In the genomic region with DNA sequence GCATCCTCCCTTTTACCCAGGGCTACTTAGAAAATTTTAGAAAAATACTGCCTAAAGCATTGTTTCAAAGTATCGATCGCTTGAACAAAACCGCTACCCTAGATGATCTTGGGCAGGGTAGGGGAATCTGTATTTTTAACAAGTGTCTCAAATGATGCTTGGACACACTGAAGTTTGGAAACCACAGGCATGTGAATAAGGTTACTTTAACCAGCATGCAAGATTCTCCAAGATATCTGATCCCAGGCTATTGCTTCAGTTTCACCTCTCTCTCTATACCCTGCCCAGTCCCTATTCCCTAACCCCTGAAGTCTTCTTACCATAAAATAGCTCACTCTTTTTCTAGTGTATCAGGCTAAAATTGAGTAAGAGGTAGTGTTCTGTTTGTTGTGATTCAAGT, we compare ENCODE assay signal across 21 cellular contexts. TPM values are rescaled to one million over a fixed set of nuclear protein-coding genes. Genes with fewer than 3 reads are reported as not detected.
DNase-seq lines count a peak whose midpoint lies in the region; ATAC-seq, FAIRE-seq and TF ChIP-seq lines count a peak whose summit lies in the region.
"Had no signal": no experiment of that assay in that cellular context is flagged by ENCODE, and none has a peak within 500 bp of the region (broad histone marks: within the 10 kb centered on the region; RNA-seq: fewer than 3 reads in every experiment).

No MANE protein-coding gene starts in this region.

- no peaks in the 10 kb centered on the region for H3K27me3 Mint-ChIP-seq in CD8-positive, alpha-beta T cell (ENCODE audit: low read depth)
- peaks cover 4% of the 10 kb centered on the region for H3K27me3 Mint-ChIP-seq in neural progenitor cell (ENCODE audit: insufficient read depth, low read depth)

- H3K9me3 Mint-ChIP-seq in CD8-positive, alpha-beta T cell: no peaks in the 10 kb centered on the region
- H3K9me3 Mint-ChIP-seq in neural progenitor cell: no peaks in the 10 kb centered on the region
- H3K9me3 Mint-ChIP-seq: WTC11 had no signal

- H3K4me1 ChIP-seq in CD8-positive, alpha-beta T cell (ENCODE audit: insufficient read depth, low read length): peaks cover 10% of the 10 kb centered on the region
- H3K4me1 ChIP-seq in neural progenitor cell (peaks cover 23% of the 10 kb centered on the region), HepG2 (ENCODE audit: insufficient read depth, low read length) (peaks cover 39% of the 10 kb centered on the region)
- H3K4me1 ChIP-seq: right lobe of liver had no signal

- H3K79me2 ChIP-seq in neural progenitor cell (ENCODE audit: low read depth) (peaks cover 100% of the 10 kb centered on the region), HepG2 (ENCODE audit: insufficient read depth, low read length) (peaks cover 96% of the 10 kb centered on the region)

- H3K9ac ChIP-seq in neural progenitor cell (no peak overlapping the region), HepG2 (ENCODE audit: insufficient read depth, low read depth, low read length) (no peak overlapping the region)

- in situ Hi-C loops in HepG2 (cut with HindIII; ENCODE audit: extremely low pct_ligation_motif_present, low pct_unique_long_range_greater_than_20kb): no loop called here

- CTCF ChIA-PET in CD8-positive, alpha-beta T cell (lab: Charles Lee): no interaction called here
- CTCF ChIA-PET in HepG2 (lab: Yijun Ruan, JAX; ENCODE audit: low intra/inter-chr PET ratio, low total read pairs): no interaction called here

- H3K4me1 Mint-ChIP-seq in CD8-positive, alpha-beta T cell (ENCODE audit: low read depth): peaks cover 77% of the 10 kb centered on the region
- peaks cover 28% of the 10 kb centered on the region for H3K4me1 Mint-ChIP-seq in neural progenitor cell

- no peak for TF ChIP-seq CTCF in CD8-positive, alpha-beta T cell (IDR thresholded peaks at IDR 0.05)
- TF ChIP-seq CTCF in choroid plexus epithelial cell (conservative IDR thresholded peaks at IDR 0.05; ENCODE audit: low read depth, low read length) (no peak), neural progenitor cell (IDR thresholded peaks at IDR 0.05) (no peak), HepG2 (CRISPR knock-in tag; IDR thresholded peaks at IDR 0.05) (no peak)

- intact Hi-C loops in CD8-positive, alpha-beta T cell (cut with DNase I, micrococcal nuclease): no loop called here
- intact Hi-C loops in HepG2 (cut with micrococcal nuclease; ENCODE audit: unreplicated experiment): no loop called here
- intact Hi-C loops in sciatic nerve (cut with DNase I): no loop called here

- peaks cover 21% of the 10 kb centered on the region for H3F3A ChIP-seq in neural progenitor cell (ENCODE audit: low read depth)

- POLR2A ChIA-PET in CD8-positive, alpha-beta T cell (lab: Charles Lee): no interaction called here
- POLR2A ChIA-PET in HepG2 (lab: Yijun Ruan, JAX): no interaction called here

- H3K4me3 ChIP-seq in CD8-positive, alpha-beta T cell (ENCODE audit: low read depth, low read length): no peak overlapping the region
- H3K4me3 ChIP-seq in choroid plexus epithelial cell (ENCODE audit: low read depth, low read length): no peak overlapping the region
- H3K4me3 ChIP-seq in neural progenitor cell: no peak overlapping the region
- no peak overlapping the region for H3K4me3 ChIP-seq in HepG2 (replicated peaks in 1 of 3; ENCODE audit: insufficient read depth in 1 of 3, low read depth in 2 of 3, low read length in 3 of 3)
- H3K4me3 ChIP-seq: adrenal gland, left ventricle myocardium inferior, MG63, right lobe of liver, SJSA1 had no signal

- 91% methylated on average over 3 of the region's 3 CpGs for WGBS in HepG2 (ENCODE audit: low lambda C conversion rate)

- peak overlapping the region; percentile 30 for H3K4me2 ChIP-seq in neural progenitor cell
- no peak overlapping the region for H3K4me2 ChIP-seq in HepG2 (ENCODE audit: low read depth, low read length)

- TF ChIP-seq POLR2A in HepG2 (IDR thresholded peaks at IDR 0.05; ENCODE audit: insufficient read depth in 1 of 2, low read depth in 2 of 2, low read length in 2 of 2): no peak

- H3K36me3 Mint-ChIP-seq in CD8-positive, alpha-beta T cell: peaks cover 59% of the 10 kb centered on the region
- peaks cover 33% of the 10 kb centered on the region for H3K36me3 Mint-ChIP-seq in neural progenitor cell

- no peak for TF ChIP-seq RAD21 in HepG2 (CRISPR knock-in tag; IDR thresholded peaks at IDR 0.05)

- no peaks in the 10 kb centered on the region for H3K9me3 ChIP-seq in CD8-positive, alpha-beta T cell (ENCODE audit: low read length)
- H3K9me3 ChIP-seq in neural progenitor cell (ENCODE audit: low read depth) (no peaks in the 10 kb centered on the region), HepG2 (ENCODE audit: low read length) (no peaks in the 10 kb centered on the region)
- H3K9me3 ChIP-seq: adrenal gland, left ventricle myocardium inferior, MG63, right lobe of liver, SJSA1 had no signal

- peak overlapping the region; percentile 15 for H3K27ac Mint-ChIP-seq in CD8-positive, alpha-beta T cell
- no peak overlapping the region for H3K27ac Mint-ChIP-seq in neural progenitor cell
- H3K27ac Mint-ChIP-seq: WTC11 had no signal

- ATAC-seq in CD8-positive, alpha-beta T cell: no peak
- ATAC-seq in HepG2 (no peak), sciatic nerve (no peak)
- ATAC-seq: right lobe of liver, WTC11 had no signal

- FAIRE-seq in HepG2 (lab: Jason Lieb, UNC): no peak
- FAIRE-seq: H54 had no signal

- H4K20me1 ChIP-seq in neural progenitor cell (ENCODE audit: low read depth): peaks cover 67% of the 10 kb centered on the region
- H4K20me1 ChIP-seq in HepG2 (ENCODE audit: insufficient read depth, low read length): peaks cover 15% of the 10 kb centered on the region

- DNase-seq in CD8-positive, alpha-beta T cell: no peak
- DNase-seq in RPMI7951 (ENCODE audit: low read depth) (peak; percentile 9), choroid plexus epithelial cell (ENCODE audit: low read depth) (peak; percentile 33), neural progenitor cell (ENCODE audit: low spot score) (no peak), HepG2 (ENCODE audit: low spot score) (no peak), NCI-H69 (lab: John Stamatoyannopoulos, UW) (no peak), NCI-H146 treated with DMSO at 0.1 percent for 48 hours (lab: John Stamatoyannopoulos, UW; ENCODE audit: unreplicated experiment) (no peak), sciatic nerve (ENCODE audit: low spot score) (no peak)
- DNase-seq: adrenal gland; caudate nucleus; effector CD4-positive, alpha-beta T cell; left ventricle myocardium inferior; MG63; NCI-H1694; NCI-H774; right lobe of liver; stimulated activated naive CD4-positive, alpha-beta T cell treated with Interleukin-2 at 50 U/mL for 16 hours; trophoblast cell had no signal

- H3K27me3 ChIP-seq in CD8-positive, alpha-beta T cell (ENCODE audit: insufficient read depth, low read length): no peaks in the 10 kb centered on the region
- H3K27me3 ChIP-seq in neural progenitor cell (no peaks in the 10 kb centered on the region), HepG2 (ENCODE audit: control insufficient read depth in 1 of 2, insufficient read depth in 2 of 2, low read length in 2 of 2) (no peaks in the 10 kb centered on the region)
- H3K27me3 ChIP-seq: adrenal gland, MG63, right lobe of liver, SJSA1 had no signal

- TF ChIP-seq EP300 in HepG2 (IDR thresholded peaks at IDR 0.05; ENCODE audit: low read depth in 2 of 2, low read length in 2 of 2): no peak
- TF ChIP-seq EP300 in HepG2 (CRISPR knock-in tag; IDR thresholded peaks at IDR 0.05; ENCODE audit: borderline replicate concordance): no peak

- H2AFZ ChIP-seq in neural progenitor cell (replicated peaks): no peak overlapping the region
- no peak overlapping the region for H2AFZ ChIP-seq in HepG2 (ENCODE audit: low read length)

- no peaks in the 10 kb centered on the region for H3K36me3 ChIP-seq in CD8-positive, alpha-beta T cell (ENCODE audit: insufficient read depth, low read length)
- H3K36me3 ChIP-seq in neural progenitor cell (peaks cover 5% of the 10 kb centered on the region), HepG2 (replicated peaks in 1 of 2; ENCODE audit: control insufficient read depth in 1 of 2, insufficient read depth in 2 of 2, low read length in 2 of 2) (peaks cover 6 to 14% of the 10 kb centered on the region in 2 experiments)
- H3K36me3 ChIP-seq: adrenal gland, right lobe of liver had no signal

- no peak overlapping the region for H3K4me3 Mint-ChIP-seq in CD8-positive, alpha-beta T cell
- H3K4me3 Mint-ChIP-seq in neural progenitor cell: no peak overlapping the region
- H3K4me3 Mint-ChIP-seq: WTC11 had no signal

- no peak overlapping the region for H3K27ac ChIP-seq in CD8-positive, alpha-beta T cell (ENCODE audit: low read depth, low read length)
- no peak overlapping the region for H3K27ac ChIP-seq in neural progenitor cell
- no peak overlapping the region for H3K27ac ChIP-seq in HepG2 (ENCODE audit: extremely low read length, insufficient read depth, low read length)
- H3K27ac ChIP-seq: adrenal gland, left ventricle myocardium inferior, right lobe of liver, SJSA1 had no signal

- BruUV-seq in HepG2 (replicated peaks; lab: Mats Ljungman, UMichigan): no TSS peak

RNA-seq across cellular contexts. Expression of gene LCOR, which starts 25.5 kb away (rescaled TPM):
- total RNA-seq in CD8-positive, alpha-beta T cell: 10 to 100 TPM; 57.9 to 62.0 TPM
- total RNA-seq in RPMI7951 (2014; rRNA removed; shearing (Covaris generic)): 7.4 and 13.0 TPM in 2 replicates
- total RNA-seq in neural progenitor cell (ENCODE audit: low replicate concordance): 24.9 and 35.3 TPM in 2 replicates
- 23.7 and 42.0 TPM in 2 replicates for total RNA-seq in HepG2 (2016; rRNA removed; fragmentation: Illumina TruSeq; extraction: Trizol)
- total RNA-seq in HepG2 (2016; cell fraction: cytosol; rRNA removed; fragmentation: Illumina TruSeq; extraction: Trizol; ENCODE audit: low read depth): 14.6 and 17.2 TPM in 2 replicates
- 20.6 and 37.9 TPM in 2 replicates for total RNA-seq in HepG2 (2016; cell fraction: insoluble cytoplasmic fraction; rRNA removed; fragmentation: Illumina TruSeq; extraction: Trizol)
- total RNA-seq in HepG2 (2016; cell fraction: membrane; rRNA removed; fragmentation: Illumina TruSeq; extraction: Trizol): 11.7 and 11.8 TPM in 2 replicates
- total RNA-seq in HepG2 (2016; cell fraction: nucleus; rRNA removed; fragmentation: Illumina TruSeq; extraction: Trizol): 36.1 and 39.0 TPM in 2 replicates
- polyA plus RNA-seq in HepG2 (2011; rRNA removed): 11.3 and 12.4 TPM in 2 replicates
- polyA plus RNA-seq in HepG2 (2011; cell fraction: cytosol; rRNA removed): 4.5 and 6.9 TPM in 2 replicates
- polyA plus RNA-seq in HepG2 (2011; cell fraction: nucleus; rRNA removed): 10.7 and 11.7 TPM in 2 replicates
- 16.3 and 18.9 TPM in 2 replicates for polyA plus RNA-seq in HepG2 (2012)
- 0.26 and 1.4 TPM in 2 replicates for polyA plus RNA-seq in HepG2 (2016; cell fraction: cytosol; fragmentation: Illumina TruSeq; extraction: Trizol; ENCODE audit: low read depth)
- polyA plus RNA-seq in HepG2 (2016; cell fraction: insoluble cytoplasmic fraction; fragmentation: Illumina TruSeq; extraction: Trizol; ENCODE audit: low read depth): 15.9 and 16.4 TPM in 2 replicates
- polyA plus RNA-seq in HepG2 (2016; cell fraction: membrane; fragmentation: Illumina TruSeq; extraction: Trizol; ENCODE audit: low read depth): 1.9 TPM in 2 replicates
- polyA plus RNA-seq in HepG2 (2016; cell fraction: nucleus; fragmentation: Illumina TruSeq; extraction: Trizol; ENCODE audit: insufficient read depth, low read depth): 16.7 and 17.4 TPM in 2 replicates
- 25.3 and 37.1 TPM in 2 replicates for polyA minus RNA-seq in HepG2 (2011; rRNA and poly(A)+ RNA removed; ENCODE audit: low replicate concordance)
- polyA minus RNA-seq in HepG2 (2011; cell fraction: cytosol; rRNA and poly(A)+ RNA removed): 37.0 and 39.8 TPM in 2 replicates
- polyA minus RNA-seq in HepG2 (2011; cell fraction: nucleus; rRNA and poly(A)+ RNA removed): 115 and 122 TPM in 2 replicates
- total RNA-seq in sciatic nerve: 50.1 TPM

Comparison
In these comparisons a context has a peak if more than half of its experiments do, and no peak if none do; other contexts are left out.
1. DNase-seq: peak in RPMI7951 (single experiment) and choroid plexus epithelial cell (single experiment); none in CD8-positive, alpha-beta T cell (0 of 7), neural progenitor cell (single experiment), HepG2 (single experiment), NCI-H69 (single experiment), NCI-H146 treated with DMSO at 0.1 percent for 48 hours (single experiment) and sciatic nerve (single experiment).